Comparison of ENCODE assay signal across 33 cellular contexts in genomic region chr1:193265716-193266115, GRCh38.
DNase-seq lines count a peak whose midpoint lies in the region; ATAC-seq and TF ChIP-seq lines count a peak whose summit lies in the region.
"Had no signal": no experiment of that assay in that cellular context is flagged by ENCODE, and none has a peak within 500 bp of the region (broad histone marks: within the 10 kb centered on the region; RNA-seq: fewer than 3 reads in every experiment).

No MANE protein-coding gene starts in this region.

- H3K4me1 Mint-ChIP-seq in naive thymus-derived CD8-positive, alpha-beta T cell: peaks cover 0 to 1% (median 0%) of the 10 kb centered on the region in 4 donors
- H3K4me1 Mint-ChIP-seq: activated naive CD8-positive, alpha-beta T cell treated with anti-CD3 and anti-CD28 coated beads, Interleukin-2, amount 10 ng/mL, durations not matched to agents 7 days and 5 days; nephron progenitor cell had no signal

- H4K20me1 ChIP-seq in mammary epithelial cell (ENCODE audit: insufficient read depth, low read length): no peaks in the 10 kb centered on the region

- dilution Hi-C loops in mammary epithelial cell (cut with HindIII; ENCODE audit: low sequenced_read_pairs): no loop called here

- no peak overlapping the region for H3K4me3 ChIP-seq in mammary epithelial cell (replicated peaks in 1 of 3; ENCODE audit: insufficient read depth in 1 of 3, low read depth in 2 of 3, low read length in 3 of 3)
- H3K4me3 ChIP-seq: A549, GM23338, ovary, PC-9, smooth muscle cell had no signal

- no peaks in the 10 kb centered on the region for H3K27me3 Mint-ChIP-seq in naive thymus-derived CD8-positive, alpha-beta T cell
- H3K27me3 Mint-ChIP-seq: activated naive CD8-positive, alpha-beta T cell treated with anti-CD3 and anti-CD28 coated beads, Interleukin-2, amount 10 ng/mL, durations not matched to agents 7 days and 5 days; CD4-positive, alpha-beta memory T cell; effector memory CD8-positive, alpha-beta T cell had no signal

- POLR2A ChIA-PET in naive thymus-derived CD8-positive, alpha-beta T cell (lab: Charles Lee): no interaction called here

- peak overlapping the region in 1 of 10 donors; percentile 9 for H3K27ac Mint-ChIP-seq in naive thymus-derived CD8-positive, alpha-beta T cell
- H3K27ac Mint-ChIP-seq: activated naive CD8-positive, alpha-beta T cell treated with anti-CD3 and anti-CD28 coated beads, Interleukin-2, amount 10 ng/mL, durations not matched to agents 7 days and 5 days; CD4-positive, alpha-beta memory T cell; effector memory CD8-positive, alpha-beta T cell; GM23338; nephron progenitor cell had no signal

- H3K79me2 ChIP-seq in mammary epithelial cell (ENCODE audit: insufficient read depth, low read length): no peaks in the 10 kb centered on the region

- no peaks in the 10 kb centered on the region for H3K36me3 ChIP-seq in mammary epithelial cell (ENCODE audit: insufficient read depth, low read length)
- H3K36me3 ChIP-seq: ovary had no signal

- no peak overlapping the region for H2AFZ ChIP-seq in mammary epithelial cell (ENCODE audit: low read depth, low read length)
- H2AFZ ChIP-seq: GM23338, PC-9 had no signal

- CTCF ChIA-PET in mammary epithelial cell (lab: Charles Lee; ENCODE audit: low non-redundant PET): no interaction called here

- no peaks in the 10 kb centered on the region for H3K4me1 ChIP-seq in mammary epithelial cell (ENCODE audit: insufficient read depth, low read length)
- H3K4me1 ChIP-seq: A549 had no signal

- peaks cover 10 to 26% (median 18%) of the 10 kb centered on the region in 3 donors for H3K36me3 Mint-ChIP-seq in naive thymus-derived CD8-positive, alpha-beta T cell

- no peak overlapping the region for H3K27ac ChIP-seq in mammary epithelial cell (ENCODE audit: insufficient read depth, low read depth, low read length)
- H3K27ac ChIP-seq: A549, ovary, PC-9, VCaP had no signal

- in situ Hi-C loops in mammary epithelial cell (cut with MboI; ENCODE audit: low sequenced_read_pairs in 2 of 2): no loop called here

- H3K9me3 ChIP-seq in mammary epithelial cell (replicated peaks; ENCODE audit: insufficient read depth, low read length): no peaks in the 10 kb centered on the region
- H3K9me3 ChIP-seq: A549, ovary had no signal

- no peak overlapping the region for H3K4me2 ChIP-seq in mammary epithelial cell (ENCODE audit: insufficient read depth, low read depth, low read length)
- H3K4me2 ChIP-seq: A549, GM23338, PC-9, smooth muscle cell had no signal

- no peaks in the 10 kb centered on the region for H3K9me3 Mint-ChIP-seq in naive thymus-derived CD8-positive, alpha-beta T cell
- H3K9me3 Mint-ChIP-seq: CD4-positive, alpha-beta memory T cell; effector memory CD8-positive, alpha-beta T cell; GM23338; nephron progenitor cell had no signal

- intact Hi-C loops in mammary epithelial cell (cut with micrococcal nuclease): no loop called here

- H3K9ac ChIP-seq in mammary epithelial cell (ENCODE audit: insufficient read depth, low read length): no peak overlapping the region

- ATAC-seq in GM18502 (IDR thresholded peaks at IDR 0.05; ENCODE audit: poor library complexity, unreplicated experiment) (peak; percentile 54), GM19452 (IDR thresholded peaks at IDR 0.05; ENCODE audit: unreplicated experiment) (peak; percentile 46), HG02610 (IDR thresholded peaks at IDR 0.05; ENCODE audit: unreplicated experiment) (peak; percentile 41), HG03280 (IDR thresholded peaks at IDR 0.05; ENCODE audit: unreplicated experiment) (peak; percentile 53)
- no peak for ATAC-seq in naive thymus-derived CD8-positive, alpha-beta T cell
- ATAC-seq: A549; effector memory CD8-positive, alpha-beta T cell; GM23338; HepG2 had no signal

- H3K4me3 Mint-ChIP-seq in naive thymus-derived CD8-positive, alpha-beta T cell: no peak overlapping the region
- H3K4me3 Mint-ChIP-seq: activated naive CD8-positive, alpha-beta T cell treated with anti-CD3 and anti-CD28 coated beads, Interleukin-2, amount 10 ng/mL, durations not matched to agents 7 days and 5 days; CD4-positive, alpha-beta memory T cell; effector memory CD8-positive, alpha-beta T cell; GM23338; nephron progenitor cell had no signal

- no peak for TF ChIP-seq CTCF in mammary epithelial cell (conservative IDR thresholded peaks at IDR 0.05 in 1 of 2, IDR thresholded peaks at IDR 0.05 in 1 of 2; ENCODE audit: extremely low read depth in 1 of 2, insufficient read depth in 1 of 2, low read depth in 1 of 2, low read length in 2 of 2)

- BruUV-seq in mammary epithelial cell (replicated peaks; lab: Mats Ljungman, UMichigan): no TSS peak

- no peaks in the 10 kb centered on the region for H3K27me3 ChIP-seq in mammary epithelial cell (ENCODE audit: insufficient read depth, low read length)
- H3K27me3 ChIP-seq: ovary had no signal

- DNase-seq in middle frontal gyrus (ENCODE audit: extremely low spot score, low spot score) (no peak), mammary epithelial cell (no peak)
- no peak for DNase-seq in naive thymus-derived CD8-positive, alpha-beta T cell
- no peak for DNase-seq in stimulated activated CD4-positive, alpha-beta T cell treated with anti-CD3 and anti-CD28 coated beads, Interleukin-2, amount 100 ng/mL, for 24 hours
- DNase-seq: activated CD4-positive, alpha-beta T cell treated with anti-CD3 and anti-CD28 coated beads for 4 hours; activated effector memory CD4-positive, alpha-beta T cell treated with anti-CD3 and anti-CD28 coated beads, Interleukin-2, amount 50 U/mL, for 16 hours; activated naive CD8-positive, alpha-beta T cell treated with anti-CD3 and anti-CD28 coated beads, Interleukin-2, amount 10 ng/mL, durations not matched to agents 7 days and 5 days; activated T-cell treated with anti-CD3 and anti-CD28 coated beads for 4 hours; AML-193; caudate nucleus; CD4-positive, alpha-beta memory T cell; cortex of kidney; DMS 273 treated with DMSO at 0.1 percent for 48 hours; effector memory CD8-positive, alpha-beta T cell; kidney; NCI-H2171; NCI-H510A treated with DMSO at 0.1 percent for 48 hours; nephron progenitor cell; ovary; PC-9; retina; SHP77; stimulated activated CD4-positive, alpha-beta T cell treated with anti-CD3 and anti-CD28 coated beads, Interleukin-1b, Interleukin-23, amount 100 ng/mL, for 48 hours; trophoblast cell had no signal

- WGBS in mammary epithelial cell (ENCODE audit: low coverage, missing lambda C conversion rate): 100% methylated on average over 1 of the region's 1 CpG

Comparison
In these comparisons a context has a peak if more than half of its experiments do, and no peak if none do; other contexts are left out.
1. ATAC-seq: peak in GM18502 (single experiment), GM19452 (single experiment), HG02610 (single experiment) and HG03280 (single experiment); none in naive thymus-derived CD8-positive, alpha-beta T cell (0 of 2).